ENCODE assay signal across 6 cellular contexts in genomic region chr22:42755121-42755520, GRCh38. TPM values are rescaled to one million over a fixed set of nuclear protein-coding genes. Genes with fewer than 3 reads are reported as not detected.
"Had no signal": no experiment of that assay in that cellular context is flagged by ENCODE, and none has a peak within 500 bp of the region (broad histone marks: within the 10 kb centered on the region; RNA-seq: fewer than 3 reads in every experiment).

No MANE protein-coding gene starts in this region.

RNA-seq across cellular contexts. Expression of gene A4GALT, which starts 34.5 kb away (rescaled TPM):
- total RNA-seq: activated CD4-positive, alpha-beta memory T cell treated with anti-CD3 and anti-CD28 coated beads for 36 hours; activated naive CD4-positive, alpha-beta T cell treated with anti-CD3 and anti-CD28 coated beads for 36 hours; activated T-cell treated with anti-CD3 and anti-CD28 coated beads, Interleukin-2, amount 50 U/mL, for 4 hours; activated T-helper 1 cell treated with anti-CD3 and anti-CD28 coated beads, Interleukin-12 subunit alpha, Interleukin-12 subunit beta, Interleukin-2, Interleukin-4 antibody, amounts not matched to agents 30 ng/mL and 10 ng/mL and 1 ng/mL, durations not matched to agents 14 hours and 24 hours and 36 hours; SK-MEL-5; T-helper 17 cell had no signal
